Comparison of ENCODE assay signal across 23 cellular contexts in genomic region chr3:119998166-119998565, GRCh38.
A peak's percentile ranks its signal among the peaks of the same experiment; 100 is the strongest.
DNase-seq lines count a peak whose midpoint lies in the region; ATAC-seq, FAIRE-seq and TF ChIP-seq lines count a peak whose summit lies in the region.
"Had no signal": no experiment of that assay in that cellular context is flagged by ENCODE, and none has a peak within 500 bp of the region (broad histone marks: within the 10 kb centered on the region; RNA-seq: fewer than 3 reads in every experiment).

No MANE protein-coding gene starts in this region.

- H3K36me3 Mint-ChIP-seq in Calu3 (ENCODE audit: insufficient read depth, unreplicated experiment): peaks cover 16% of the 10 kb centered on the region
- peaks cover 36% of the 10 kb centered on the region for H3K36me3 Mint-ChIP-seq in dendritic cell treated with granulocyte-macrophage colony-stimulating factor and Interleukin-4, amounts not matched to agents 40 ng/mL and 50 ng/mL, for 4 days (ENCODE audit: low read depth)

- CTCF ChIA-PET in Calu3 (lab: Charles Lee): no interaction called here

- no peak for TF ChIP-seq POLR2A in suprapubic skin (IDR thresholded peaks at IDR 0.05)

- TF ChIP-seq CTCF in Calu3 (IDR thresholded peaks at IDR 0.05; ENCODE audit: unreplicated experiment) (no peak), mucosa of descending colon (IDR thresholded peaks at IDR 0.05) (no peak), suprapubic skin (IDR thresholded peaks at IDR 0.05) (no peak)

- H3K27ac Mint-ChIP-seq in Calu3 (ENCODE audit: unreplicated experiment): peak overlapping the region; percentile 9
- peak overlapping the region; percentile 45 for H3K27ac Mint-ChIP-seq in dendritic cell treated with granulocyte-macrophage colony-stimulating factor and Interleukin-4, amounts not matched to agents 40 ng/mL and 50 ng/mL, for 4 days
- H3K27ac Mint-ChIP-seq: CD8-positive, alpha-beta T cell; HFFc6 had no signal

- intact Hi-C loops in Calu3 (cut with micrococcal nuclease; ENCODE audit: unreplicated experiment) (no loop called here), mucosa of descending colon (cut with DNase I, micrococcal nuclease) (no loop called here)
- intact Hi-C loops in dendritic cell treated with granulocyte-macrophage colony-stimulating factor and Interleukin-4, amounts not matched to agents 40 ng/mL and 50 ng/mL, for 4 days (cut with micrococcal nuclease): no loop called here

- no peak overlapping the region for H3K4me3 ChIP-seq in mucosa of descending colon
- H3K4me3 ChIP-seq in suprapubic skin: no peak overlapping the region
- H3K4me3 ChIP-seq: BLaER1, GM12878, HAP-1 had no signal

- no peaks in the 10 kb centered on the region for H3K9me3 Mint-ChIP-seq in Calu3 (ENCODE audit: low read depth, unreplicated experiment)
- H3K9me3 Mint-ChIP-seq in dendritic cell treated with granulocyte-macrophage colony-stimulating factor and Interleukin-4, amounts not matched to agents 40 ng/mL and 50 ng/mL, for 4 days: peaks cover 9% of the 10 kb centered on the region
- H3K9me3 Mint-ChIP-seq: CD8-positive, alpha-beta T cell; HFFc6 had no signal

- H3K36me3 ChIP-seq in mucosa of descending colon (ENCODE audit: low read depth) (no peaks in the 10 kb centered on the region), suprapubic skin (peaks cover 9% of the 10 kb centered on the region)

- no peak overlapping the region for H3K27ac ChIP-seq in suprapubic skin
- H3K27ac ChIP-seq: BLaER1, C4-2B had no signal

- H3K4me1 ChIP-seq in mucosa of descending colon (ENCODE audit: low read depth) (no peaks in the 10 kb centered on the region), suprapubic skin (peaks cover 6% of the 10 kb centered on the region)
- H3K4me1 ChIP-seq: BLaER1, Caco-2 had no signal

- no peaks in the 10 kb centered on the region for H3K27me3 ChIP-seq in suprapubic skin
- H3K27me3 ChIP-seq: BLaER1 had no signal

- peak; percentile 15 for FAIRE-seq in GM18507 (lab: Jason Lieb, UNC)
- FAIRE-seq: D721Med, GM12878, H54 had no signal

- H3K27me3 Mint-ChIP-seq in Calu3 (ENCODE audit: unreplicated experiment): no peaks in the 10 kb centered on the region
- no peaks in the 10 kb centered on the region for H3K27me3 Mint-ChIP-seq in dendritic cell treated with granulocyte-macrophage colony-stimulating factor and Interleukin-4, amounts not matched to agents 40 ng/mL and 50 ng/mL, for 4 days
- H3K27me3 Mint-ChIP-seq: CD4-positive, CD25-positive, alpha-beta regulatory T cell had no signal

- ATAC-seq in mucosa of descending colon (peak; percentile 52), HG02852 (IDR thresholded peaks at IDR 0.05; ENCODE audit: unreplicated experiment) (no peak)
- ATAC-seq: CD8-positive, alpha-beta T cell; GM12878 had no signal

- H3K9me3 ChIP-seq in mucosa of descending colon: peaks cover 2% of the 10 kb centered on the region
- H3K9me3 ChIP-seq in suprapubic skin: no peaks in the 10 kb centered on the region
- H3K9me3 ChIP-seq: BLaER1, Caco-2, HAP-1 had no signal

- TF ChIP-seq EP300 in suprapubic skin (IDR thresholded peaks at IDR 0.05): no peak

- H3K4me3 Mint-ChIP-seq in Calu3 (ENCODE audit: low read depth, unreplicated experiment): no peak overlapping the region
- no peak overlapping the region for H3K4me3 Mint-ChIP-seq in dendritic cell treated with granulocyte-macrophage colony-stimulating factor and Interleukin-4, amounts not matched to agents 40 ng/mL and 50 ng/mL, for 4 days
- H3K4me3 Mint-ChIP-seq: CD4-positive, CD25-positive, alpha-beta regulatory T cell; CD8-positive, alpha-beta T cell; HFFc6 had no signal

- WGBS in suprapubic skin: 100% methylated on average over 1 of the region's 1 CpG

- no TSS peak for BruUV-seq in Calu3 (replicated peaks; lab: Mats Ljungman, UMichigan)

- DNase-seq in Calu3 (no peak), GM18507 (ENCODE audit: extremely low spot score, insufficient read length, low read depth) (no peak), mucosa of descending colon (no peak), NCI-H1092 (lab: John Stamatoyannopoulos, UW) (no peak), SKM-1 (lab: John Stamatoyannopoulos, UW; ENCODE audit: unreplicated experiment) (no peak), suprapubic skin (ENCODE audit: low spot score in 2 of 2) (no peak)
- DNase-seq: Caco-2; CD4-positive, CD25-positive, alpha-beta regulatory T cell; CD8-positive, alpha-beta T cell; DMS 273 treated with DMSO at 0.1 percent for 48 hours; DMS79; EL; GDM1; GOT3; HFFc6 had no signal

- H3K4me1 Mint-ChIP-seq in Calu3 (ENCODE audit: low read depth, unreplicated experiment): peaks cover 16% of the 10 kb centered on the region
- peaks cover 16% of the 10 kb centered on the region for H3K4me1 Mint-ChIP-seq in dendritic cell treated with granulocyte-macrophage colony-stimulating factor and Interleukin-4, amounts not matched to agents 40 ng/mL and 50 ng/mL, for 4 days (ENCODE audit: low read depth)
